23 cellular contexts compared by ENCODE assay signal in genomic region chr1:236501093-236501492, GRCh38. TPM values are rescaled to one million over a fixed set of nuclear protein-coding genes. Genes with fewer than 3 reads are reported as not detected.
DNase-seq lines count a peak whose midpoint lies in the region; ATAC-seq and TF ChIP-seq lines count a peak whose summit lies in the region.
"Had no signal": no experiment of that assay in that cellular context is flagged by ENCODE, and none has a peak within 500 bp of the region (broad histone marks: within the 10 kb centered on the region; RNA-seq: fewer than 3 reads in every experiment).

No MANE protein-coding gene starts in this region.

- no peaks in the 10 kb centered on the region for H3K27me3 Mint-ChIP-seq in progenitor cell of endocrine pancreas
- H3K27me3 Mint-ChIP-seq: CD4-positive, alpha-beta memory T cell; CD4-positive, CD25-positive, alpha-beta regulatory T cell had no signal

- H3K9me3 ChIP-seq in right atrium auricular region = no peaks in the 10 kb centered on the region
- H3K9me3 ChIP-seq in right cardiac atrium (ENCODE audit: control insufficient read depth, low read length) = no peaks in the 10 kb centered on the region
- no peaks in the 10 kb centered on the region for H3K9me3 ChIP-seq in Panc1 (ENCODE audit: control insufficient read depth, insufficient read depth, low read depth, low read length)
- H3K9me3 ChIP-seq: BE2C, BLaER1 had no signal

- no peak overlapping the region for H3K27ac Mint-ChIP-seq in progenitor cell of endocrine pancreas
- H3K27ac Mint-ChIP-seq: CD4-positive, CD25-positive, alpha-beta regulatory T cell had no signal

- H3K4me1 ChIP-seq in right atrium auricular region (peaks cover 0 to 13% of the 10 kb centered on the region in 2 donors), right cardiac atrium (ENCODE audit: control insufficient read depth, insufficient read depth, low read length) (peaks cover 5% of the 10 kb centered on the region), Panc1 (ENCODE audit: control insufficient read depth, insufficient read depth, low read length) (peaks cover 35% of the 10 kb centered on the region)
- H3K4me1 ChIP-seq: BE2C had no signal

- H3K4me1 Mint-ChIP-seq in progenitor cell of endocrine pancreas (ENCODE audit: low read depth) = peaks cover 12% of the 10 kb centered on the region

- no peaks in the 10 kb centered on the region for H3K36me3 Mint-ChIP-seq in progenitor cell of endocrine pancreas (ENCODE audit: insufficient read depth)
- H3K36me3 Mint-ChIP-seq: CD14-positive monocyte; CD4-positive, alpha-beta memory T cell; CD4-positive, CD25-positive, alpha-beta regulatory T cell; CD8-positive, alpha-beta memory T cell had no signal

- H3K36me3 ChIP-seq in right atrium auricular region (no peaks in the 10 kb centered on the region), Panc1 (ENCODE audit: control insufficient read depth, insufficient read depth, low read length) (no peaks in the 10 kb centered on the region)
- H3K36me3 ChIP-seq: BE2C, BLaER1 had no signal

- ATAC-seq in right cardiac atrium (no peak), Panc1 (no peak)
- ATAC-seq: GM12878 had no signal

- in situ Hi-C loops in Panc1 (cut with HindIII; ENCODE audit: low pct_unique_long_range_greater_than_20kb, low sequenced_read_pairs) = no loop called here

- H3K9me3 Mint-ChIP-seq in progenitor cell of endocrine pancreas (ENCODE audit: low read depth) = no peaks in the 10 kb centered on the region
- H3K9me3 Mint-ChIP-seq: CD14-positive monocyte; CD4-positive, alpha-beta memory T cell; CD8-positive, alpha-beta memory T cell had no signal

- 93% methylated on average over 6 of the region's 6 CpGs for WGBS in right cardiac atrium

- H3K4me3 ChIP-seq in right atrium auricular region = no peak overlapping the region
- H3K4me3 ChIP-seq in right cardiac atrium (ENCODE audit: low read length) = no peak overlapping the region
- H3K4me3 ChIP-seq in Panc1 (ENCODE audit: low read depth in 2 of 2, low read length in 2 of 2) = no peak overlapping the region
- H3K4me3 ChIP-seq: BLaER1, GM12878 had no signal

- intact Hi-C loops in right cardiac atrium (cut with DNase I) = no loop called here
- intact Hi-C loops in Panc1 (cut with micrococcal nuclease; ENCODE audit: unreplicated experiment) = no loop called here

- TF ChIP-seq CTCF in right atrium auricular region (IDR thresholded peaks at IDR 0.05) (no peak), Panc1 (IDR thresholded peaks at IDR 0.05) (no peak), progenitor cell of endocrine pancreas (IDR thresholded peaks at IDR 0.05; ENCODE audit: unreplicated experiment) (no peak)

- no peak overlapping the region for H3K4me3 Mint-ChIP-seq in progenitor cell of endocrine pancreas (ENCODE audit: low read depth)
- H3K4me3 Mint-ChIP-seq: CD14-positive monocyte; CD4-positive, CD25-positive, alpha-beta regulatory T cell; CD8-positive, alpha-beta memory T cell had no signal

- H3K27me3 ChIP-seq in right atrium auricular region (no peaks in the 10 kb centered on the region), right cardiac atrium (ENCODE audit: control insufficient read depth, insufficient read depth) (no peaks in the 10 kb centered on the region), Panc1 (ENCODE audit: control insufficient read depth, insufficient read depth, low read length) (no peaks in the 10 kb centered on the region)
- H3K27me3 ChIP-seq: BLaER1 had no signal

- POLR2A ChIA-PET in Panc1 (lab: Charles Lee) = interaction anchor here (0.6 kb wide), 1 partner anchor 17 kb away, joined by 4 read pairs; no protein-coding TSS in a partner anchor

- no peak overlapping the region for H3K27ac ChIP-seq in right atrium auricular region
- no peak overlapping the region for H3K27ac ChIP-seq in right cardiac atrium (ENCODE audit: low read length)
- peak overlapping the region; percentile 100 for H3K27ac ChIP-seq in Panc1 (ENCODE audit: low read length)
- H3K27ac ChIP-seq: 22Rv1, BLaER1 had no signal

- no TSS peak for BruUV-seq in Panc1 (replicated peaks; lab: Mats Ljungman, UMichigan)

- DNase-seq in right atrium auricular region (ENCODE audit: low spot score) (peak; percentile 4), right cardiac atrium (no peak), Panc1 (ENCODE audit: low read depth, low spot score) (no peak), progenitor cell of endocrine pancreas (ENCODE audit: low spot score, unreplicated experiment) (no peak), 8988T (no peak)
- DNase-seq: ACHN; BE2C; C1 segment of cervical spinal cord; CD4-positive, alpha-beta memory T cell; CD4-positive, CD25-positive, alpha-beta regulatory T cell; CD8-positive, alpha-beta memory T cell; COR-L47; DMS 273 treated with DMSO at 0.1 percent for 48 hours; DMS153; DMS53; DMS79; DND-41; EL; GDM1 had no signal

- CTCF ChIA-PET in Panc1 (lab: Charles Lee) = no interaction called here

RNA-seq across cellular contexts. Expression of gene LGALS8, which starts 22.7 kb away (rescaled TPM):
- 100 to 1,000 TPM; 103 to 113 TPM for total RNA-seq in right atrium auricular region
- 10 to 100 TPM; 61.0 to 67.5 (median 62.9) TPM for total RNA-seq in right cardiac atrium
- 40.1 TPM for polyA plus RNA-seq in right cardiac atrium
- total RNA-seq in Panc1 (2021; ENCODE audit: unreplicated experiment) = 221 TPM
- 242 TPM for polyA plus RNA-seq in Panc1 (2012; ENCODE audit: insufficient read length)
- 27.4 and 27.7 TPM in 2 replicates for total RNA-seq in progenitor cell of endocrine pancreas
